8 cellular contexts compared by ENCODE assay signal in the genomic region with DNA sequence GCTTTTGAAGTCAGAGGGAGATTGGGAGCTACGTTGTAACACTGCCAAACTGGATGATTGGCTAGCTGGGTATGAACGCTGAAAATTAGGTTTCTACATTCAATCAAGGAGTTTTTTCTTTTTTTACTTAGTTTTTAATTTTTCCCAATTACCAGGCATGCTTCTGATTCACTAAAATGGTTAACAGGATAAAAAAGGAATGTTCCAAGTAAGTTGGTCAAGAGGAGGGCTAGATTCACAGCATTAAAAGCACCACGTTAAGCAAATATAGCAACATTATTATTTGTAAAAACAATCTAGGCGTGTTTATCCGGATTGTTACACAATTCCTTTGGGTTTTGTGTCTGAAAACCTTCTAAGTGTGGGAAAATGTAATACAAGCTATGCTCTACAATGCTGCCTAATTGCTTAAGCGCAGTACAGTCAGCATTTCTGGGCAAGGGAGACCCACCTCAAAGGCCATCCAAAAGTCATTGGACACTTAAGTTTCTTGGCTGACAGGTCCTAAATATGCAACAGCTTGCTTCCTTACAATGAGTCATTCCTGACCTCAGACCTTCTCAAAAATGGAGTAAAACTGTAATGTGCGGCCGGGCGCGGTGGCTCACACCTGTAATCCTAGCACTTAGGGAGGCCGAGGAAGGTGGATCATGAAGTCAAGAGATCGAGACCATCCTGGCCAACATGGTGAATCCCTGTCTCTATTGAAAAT. TPM values are rescaled to one million over a fixed set of nuclear protein-coding genes. Genes with fewer than 3 reads are reported as not detected.
DNase-seq lines count a peak whose midpoint lies in the region; ATAC-seq and TF ChIP-seq lines count a peak whose summit lies in the region.

No MANE protein-coding gene starts in this region.

- H3K27me3 ChIP-seq in PC-3 (ENCODE audit: low read length) (no peaks in the 10 kb centered on the region), right lobe of liver (no peaks in the 10 kb centered on the region), thoracic aorta (replicated peaks; ENCODE audit: insufficient read depth) (no peaks in the 10 kb centered on the region)

- H3K9me3 ChIP-seq in PC-3 (ENCODE audit: low read length), result no peaks in the 10 kb centered on the region
- H3K9me3 ChIP-seq in right lobe of liver, result no peaks in the 10 kb centered on the region
- no peaks in the 10 kb centered on the region for H3K9me3 ChIP-seq in thoracic aorta

- peak overlapping the region; percentile 98 for H3K9ac ChIP-seq in PC-3 (ENCODE audit: low read length)

- no peak for ATAC-seq in PC-3
- no peak for ATAC-seq in right lobe of liver
- ATAC-seq in thoracic aorta (ENCODE audit: insufficient number of reproducible peaks, low FRiP score, low read depth), result no peak

- intact Hi-C loops in PC-3 (cut with micrococcal nuclease), result no loop called here
- intact Hi-C loops in right lobe of liver (cut with DNase I), result no loop called here

- no peaks in the 10 kb centered on the region for H3K9me2 ChIP-seq in PC-3 (replicated peaks; ENCODE audit: low read length)

- peaks cover 45% of the 10 kb centered on the region for H3K36me3 ChIP-seq in PC-3 (ENCODE audit: low read depth, low read length)
- H3K36me3 ChIP-seq in right lobe of liver, result peaks cover 0 to 40% (median 27%) of the 10 kb centered on the region in 4 donors
- H3K36me3 ChIP-seq in thoracic aorta, result peaks cover 23% of the 10 kb centered on the region

- no peak overlapping the region for H2AFZ ChIP-seq in PC-3 (ENCODE audit: low read length)

- CTCF ChIA-PET in PC-3 (lab: Charles Lee), result no interaction called here

- peaks cover 57% of the 10 kb centered on the region for H3K79me2 ChIP-seq in PC-3 (ENCODE audit: low read length)

- 20% methylated on average over 12 of the region's 12 CpGs for WGBS in right lobe of liver (ENCODE audit: insufficient coverage, low coverage, low lambda C conversion rate, missing lambda C conversion rate)

- peak overlapping the region; percentile 67 for H3K27ac ChIP-seq in PC-3 (ENCODE audit: low read length)
- H3K27ac ChIP-seq in right lobe of liver, result peak overlapping the region in 2 of 3 donors; percentile 0 to 61
- peak overlapping the region; percentile 68 to 88 for H3K27ac ChIP-seq in thoracic aorta
- no peak overlapping the region for H3K27ac ChIP-seq in substantia nigra (ENCODE audit: low read depth, low read length, poor library complexity, severe bottlenecking)

- TF ChIP-seq CTCF in PC-3 (conservative IDR thresholded peaks at IDR 0.05; ENCODE audit: low read depth, low read length) (no peak), right lobe of liver (IDR thresholded peaks at IDR 0.05) (no peak), thoracic aorta (IDR thresholded peaks at IDR 0.05) (no peak)

- POLR2A ChIA-PET in PC-3 (lab: Charles Lee; ENCODE audit: unreplicated experiment), result interaction anchor here (0.6 to 0.9 kb wide), 3 partner anchors 66 to 381 kb away, joined by 3 to 5 read pairs (median 3); a partner anchor contains a TSS

- H3K4me1 ChIP-seq in PC-3 (ENCODE audit: insufficient read depth, low read length) (peaks cover 54% of the 10 kb centered on the region), right lobe of liver (peaks cover 0 to 24% (median 10%) of the 10 kb centered on the region in 4 donors), thoracic aorta (ENCODE audit: control insufficient read depth in 1 of 2, low read depth in 2 of 2) (peaks cover 20 to 25% of the 10 kb centered on the region in 2 donors)

- peaks cover 49% of the 10 kb centered on the region for H3F3A ChIP-seq in PC-3 (ENCODE audit: low read length, unreplicated experiment)

- peaks cover 46% of the 10 kb centered on the region for H4K20me1 ChIP-seq in PC-3 (ENCODE audit: low read length)

- no TSS peak for BruUV-seq in PC-3 (replicated peaks; lab: Mats Ljungman, UMichigan)

- peak; percentile 93 for DNase-seq in GM04503 (ENCODE audit: low read depth)
- peak; percentile 52 for DNase-seq in PC-3
- peak; percentile 37 for DNase-seq in brain pericyte (ENCODE audit: low read depth, low spot score)
- DNase-seq in right lobe of liver, result no peak
- no peak for DNase-seq in thoracic aorta (ENCODE audit: low spot score)
- no peak for DNase-seq in NCI-H748 (lab: John Stamatoyannopoulos, UW; ENCODE audit: unreplicated experiment)
- no peak for DNase-seq in activated gamma-delta T cell (lab: John Stamatoyannopoulos, UW)
- DNase-seq in substantia nigra (lab: John Stamatoyannopoulos, UW), result no peak

- H3K4me2 ChIP-seq in PC-3 (ENCODE audit: low read length), result peak overlapping the region; percentile 94

- H3K4me3 ChIP-seq in PC-3 (ENCODE audit: low read length) (peak overlapping the region; percentile 76), right lobe of liver (peak overlapping the region; percentile 91 to 99 (median 93)), thoracic aorta (peak overlapping the region; percentile 84)

- no peak for TF ChIP-seq POLR2A in right lobe of liver (IDR thresholded peaks at IDR 0.05)

RNA-seq across cellular contexts. Expression of a gene that starts 1.2 kb away (rescaled TPM):
- total RNA-seq in PC-3 (2014; rRNA removed), result 6,714 and 7,550 TPM in 2 replicates
- total RNA-seq in right lobe of liver, result 1,000 to 10,000 TPM in 2 of 6 experiments, 100 to 1,000 TPM in 4; 549 to 1,070 (median 665) TPM
- 1,000 to 10,000 TPM; 1,020 to 1,220 TPM for total RNA-seq in thoracic aorta

RNA-seq across cellular contexts. Expression of a gene that starts 5.2 kb away (rescaled TPM):
- total RNA-seq in PC-3 (2014; rRNA removed), result 254 and 334 TPM in 2 replicates
- 10 to 100 TPM; 29.9 to 62.8 (median 39.4) TPM for total RNA-seq in right lobe of liver
- 10 to 100 TPM; 56.8 to 91.5 TPM for total RNA-seq in thoracic aorta

Comparison
In these comparisons a context has a peak if more than half of its experiments do, and no peak if none do; other contexts are left out.
1. DNase-seq: peak in GM04503 (single experiment), PC-3 (single experiment) and brain pericyte (single experiment); none in right lobe of liver (0 of 3), thoracic aorta (single experiment), NCI-H748 (single experiment), activated gamma-delta T cell (single experiment) and substantia nigra (0 of 49).
2. Peak in every context shown above with its lines, with median percentiles within 50 percentile points of each other: H3K4me3 ChIP-seq.